25 cellular contexts compared by ENCODE assay signal in genomic region chr3:52788890-52789745, GRCh38. TPM values are rescaled to one million over a fixed set of nuclear protein-coding genes. Genes with fewer than 3 reads are reported as not detected.
A peak's percentile ranks its signal among the peaks of the same experiment; 100 is the strongest.
DNase-seq lines count a peak whose midpoint lies in the region; ATAC-seq, FAIRE-seq and TF ChIP-seq lines count a peak whose summit lies in the region.
"Had no signal": no experiment of that assay in that cellular context is flagged by ENCODE, and none has a peak within 500 bp of the region (broad histone marks: within the 10 kb centered on the region; RNA-seq: fewer than 3 reads in every experiment).

No MANE protein-coding gene starts in this region.

- no peaks in the 10 kb centered on the region for H3K79me2 ChIP-seq in GM23338 (replicated peaks; ENCODE audit: insufficient read depth)

- no peaks in the 10 kb centered on the region for H3K9me3 Mint-ChIP-seq in GM23338

- 83 to 93% (median 86%) methylated on average over 16 of the region's 16 CpGs for WGBS in spleen, 5 donors
- WGBS in esophagus squamous epithelium, 2 donors: 80 to 87% methylated on average over 8 to 13 of the region's 16 CpGs

- intact Hi-C loops in lower lobe of right lung (cut with DNase I): no loop called here
- intact Hi-C loops in spleen (cut with DNase I; ENCODE audit: low total_unique reads): no loop called here
- intact Hi-C loops in esophagus squamous epithelium (cut with DNase I): no loop called here

- H3K4me3 ChIP-seq in GM23338 (no peak overlapping the region), adipocyte (ENCODE audit: low read length) (peak overlapping the region; percentile 73), lower lobe of right lung (no peak overlapping the region), spleen (no peak overlapping the region), esophagus squamous epithelium (no peak overlapping the region)
- H3K4me3 ChIP-seq: Peyer's patch, SJCRH30 had no signal

- 0 out of 2 replicates have a peak overlapping the region, but pooled peaks have one; percentile 52 for H2AFZ ChIP-seq in GM23338

- H3K9ac ChIP-seq in adipocyte (ENCODE audit: low read length): peak overlapping the region; percentile 78

- TF ChIP-seq CTCF in GM23338 (conservative IDR thresholded peaks at IDR 0.05; ENCODE audit: low read depth in 2 of 2): no peak
- TF ChIP-seq CTCF in lower lobe of right lung (IDR thresholded peaks at IDR 0.05): no peak
- TF ChIP-seq CTCF in spleen (IDR thresholded peaks at IDR 0.05 in 8 of 11, conservative IDR thresholded peaks at IDR 0.05 in 3 of 11): no peak
- TF ChIP-seq CTCF in esophagus squamous epithelium (IDR thresholded peaks at IDR 0.05): no peak

- H3F3A ChIP-seq in GM23338 (replicated peaks; ENCODE audit: low read depth): no peaks in the 10 kb centered on the region

- no peaks in the 10 kb centered on the region for H3K27me3 ChIP-seq in GM23338 (ENCODE audit: insufficient read depth)
- peaks cover 8% of the 10 kb centered on the region for H3K27me3 ChIP-seq in adipocyte (replicated peaks; ENCODE audit: control insufficient read depth, insufficient read depth, low read length)
- no peaks in the 10 kb centered on the region for H3K27me3 ChIP-seq in lower lobe of right lung (ENCODE audit: low read depth)
- H3K27me3 ChIP-seq in spleen (replicated peaks in 1 of 7): no peaks in the 10 kb centered on the region
- no peaks in the 10 kb centered on the region for H3K27me3 ChIP-seq in esophagus squamous epithelium
- H3K27me3 ChIP-seq: Peyer's patch, SJCRH30 had no signal

- H3K4me1 ChIP-seq in GM23338 (ENCODE audit: insufficient read depth): no peaks in the 10 kb centered on the region
- H3K4me1 ChIP-seq in adipocyte (ENCODE audit: control insufficient read depth, insufficient read depth, low read length): peaks cover 6% of the 10 kb centered on the region
- H3K4me1 ChIP-seq in lower lobe of right lung: no peaks in the 10 kb centered on the region
- H3K4me1 ChIP-seq in spleen: peaks cover 0 to 9% (median 0%) of the 10 kb centered on the region in 6 donors
- peaks cover 0 to 6% (median 0%) of the 10 kb centered on the region in 3 donors for H3K4me1 ChIP-seq in esophagus squamous epithelium
- H3K4me1 ChIP-seq: Caco-2, Peyer's patch, SJCRH30 had no signal

- DNase-seq in GM23338 (ENCODE audit: low spot score) (no peak), adipocyte (ENCODE audit: low read depth) (no peak), lower lobe of right lung (peak; percentile 6), spleen (peak; percentile 53), esophagus squamous epithelium (lab: John Stamatoyannopoulos, UW) (no peak), retina (no peak), HTR-8/SVneo (ENCODE audit: insufficient read length, low spot score) (no peak)
- DNase-seq: Caco-2; CD4-positive, alpha-beta memory T cell; DMS 273 treated with DMSO at 0.1 percent for 48 hours; DMS79 treated with DMSO at 0.1 percent for 48 hours; GOT3; Kasumi-1; NCI-H1694; NCI-H2081; NCI-H2171; NCI-H345; NCI-H524; NCI-H774; NK-92 treated with Interleukin-12 subunit alpha and Interleukin-12 subunit beta, amount 100 ng/mL, for 24 hours; Peyer's patch; SJCRH30 had no signal

- H3K27ac Mint-ChIP-seq in GM23338: no peak overlapping the region
- H3K27ac Mint-ChIP-seq: CD4-positive, alpha-beta memory T cell had no signal

- H3K36me3 ChIP-seq in GM23338 (ENCODE audit: insufficient read depth) (no peaks in the 10 kb centered on the region), adipocyte (ENCODE audit: control insufficient read depth, insufficient read depth, low read length, severe bottlenecking) (peaks cover 3% of the 10 kb centered on the region), lower lobe of right lung (no peaks in the 10 kb centered on the region), spleen (no peaks in the 10 kb centered on the region), esophagus squamous epithelium (no peaks in the 10 kb centered on the region)
- H3K36me3 ChIP-seq: Peyer's patch, SJCRH30 had no signal

- H3K4me1 Mint-ChIP-seq in GM23338: no peaks in the 10 kb centered on the region; the same call in 2 of the 3 replicates
- H3K4me1 Mint-ChIP-seq: CD4-positive, alpha-beta memory T cell had no signal

- H3K27ac ChIP-seq in GM23338 (ENCODE audit: low read depth) (no peak overlapping the region), lower lobe of right lung (no peak overlapping the region), spleen (no peak overlapping the region), esophagus squamous epithelium (no peak overlapping the region)
- H3K27ac ChIP-seq: Peyer's patch, SJCRH30 had no signal

- no peaks in the 10 kb centered on the region; the same call in 2 of the 3 replicates for H3K36me3 Mint-ChIP-seq in GM23338 (ENCODE audit: low read depth)
- H3K36me3 Mint-ChIP-seq: CD4-positive, alpha-beta memory T cell had no signal

- H3K4me3 Mint-ChIP-seq in GM23338: no peak overlapping the region
- H3K4me3 Mint-ChIP-seq: CD4-positive, alpha-beta memory T cell had no signal

- H3K9me3 ChIP-seq in adipocyte (ENCODE audit: control insufficient read depth, low read length): no peaks in the 10 kb centered on the region
- H3K9me3 ChIP-seq in lower lobe of right lung: no peaks in the 10 kb centered on the region
- H3K9me3 ChIP-seq in spleen: no peaks in the 10 kb centered on the region
- no peaks in the 10 kb centered on the region for H3K9me3 ChIP-seq in esophagus squamous epithelium
- H3K9me3 ChIP-seq: Caco-2, Peyer's patch, SJCRH30 had no signal

- ATAC-seq in GM23338 (no peak), lower lobe of right lung (no peak)

- H3K27me3 Mint-ChIP-seq in GM23338 (ENCODE audit: insufficient read depth, low read depth, poor library complexity): peaks cover 29% of the 10 kb centered on the region

- H4K20me1 ChIP-seq in GM23338 (replicated peaks; ENCODE audit: insufficient read depth): no peaks in the 10 kb centered on the region

- no peak for FAIRE-seq in HTR-8/SVneo (lab: Jason Lieb, UNC)

- H3K9me2 ChIP-seq in GM23338 (ENCODE audit: insufficient read depth): no peaks in the 10 kb centered on the region

- TF ChIP-seq POLR2A in spleen (IDR thresholded peaks at IDR 0.05) (no peak), esophagus squamous epithelium (IDR thresholded peaks at IDR 0.05) (no peak)

- no peak overlapping the region for H3K4me2 ChIP-seq in GM23338

TF ChIP-seq in GM23338, 12 proteins besides CTCF, POLR2A, EP300 and RAD21 (continues in another document):
- no peak for TF ChIP-seq STAT1 (IDR thresholded peaks at IDR 0.05; ENCODE audit: unreplicated experiment)
- TF ChIP-seq EZH2 (IDR thresholded peaks at IDR 0.05; ENCODE audit: low read depth, unreplicated experiment): no peak

RNA-seq across cellular contexts. Expression of gene ITIH3, which starts 5.5 kb away (rescaled TPM):
- total RNA-seq in GM23338 (2014; rRNA removed; shearing (Covaris generic)): 0.31 TPM in 1 of 2 replicates, not detected in the other
- not detected in 2 replicates for polyA plus RNA-seq in GM23338 (2016; fragmentation: Nextera tagmentation; extraction: Ambion mirVana)
- total RNA-seq in lower lobe of right lung: 4.5 TPM
- total RNA-seq in spleen: 10 to 100 TPM in 6 of 7 donors, 1 to 10 TPM in 1; 8.0 to 53.7 (median 17.6) TPM
- 10 to 100 TPM; 12.4 to 44.4 (median 15.2) TPM for polyA plus RNA-seq in spleen
- total RNA-seq in esophagus squamous epithelium: 1 to 10 TPM in 2 of 4 donors, under 1 TPM in 1, not detected in 1; 0.26 to 3.7 (median 1.3) TPM
- total RNA-seq: A673; CD4-positive, alpha-beta memory T cell; MCF 10A; SJCRH30 had no signal
- polyA plus RNA-seq: CD4-positive, alpha-beta memory T cell had no signal

RNA-seq across cellular contexts. Expression of gene ITIH1, which starts 11.7 kb away (rescaled TPM):
- total RNA-seq in GM23338 (2014; rRNA removed; shearing (Covaris generic)): not detected in 2 replicates
- not detected in 2 replicates for polyA plus RNA-seq in GM23338 (2016; fragmentation: Nextera tagmentation; extraction: Ambion mirVana)
- total RNA-seq in lower lobe of right lung: not detected
- 1 to 10 TPM in 4 of 7 donors, under 1 TPM in 3; 0.65 to 4.0 (median 1.5) TPM for total RNA-seq in spleen
- 10 to 100 TPM in 1 of 3 donors, 1 to 10 TPM in 2; 4.4 to 11.4 (median 5.9) TPM for polyA plus RNA-seq in spleen
- total RNA-seq in esophagus squamous epithelium: not detected
- total RNA-seq: A673; Caco-2; CD4-positive, alpha-beta memory T cell; MCF 10A; Peyer's patch had no signal
- polyA plus RNA-seq: BJ; CD4-positive, alpha-beta memory T cell had no signal

RNA-seq across cellular contexts. Expression of gene NEK4, which starts 18.4 kb away (rescaled TPM):
- 26.1 and 42.7 TPM in 2 replicates for total RNA-seq in GM23338 (2014; rRNA removed; shearing (Covaris generic))
- polyA plus RNA-seq in GM23338 (2016; fragmentation: Nextera tagmentation; extraction: Ambion mirVana) (8.6 and 9.0 TPM in 2 replicates), spleen (1 to 10 TPM; 3.2 to 5.5 (median 4.9) TPM)
- total RNA-seq in lower lobe of right lung (25.1 TPM), spleen (10 to 100 TPM; 17.4 to 28.0 (median 26.3) TPM), esophagus squamous epithelium (10 to 100 TPM in 3 of 4 donors, 1 to 10 TPM in 1; 8.0 to 16.6 (median 14.6) TPM)

RNA-seq across cellular contexts. Expression of gene ITIH4, which starts 41.4 kb away (rescaled TPM):
- total RNA-seq in GM23338 (2014; rRNA removed; shearing (Covaris generic)): 1.4 and 6.4 TPM in 2 replicates
- polyA plus RNA-seq in GM23338 (2016; fragmentation: Nextera tagmentation; extraction: Ambion mirVana) (0.82 and 0.89 TPM in 2 replicates), spleen (10 to 100 TPM; 10.4 to 54.2 (median 30.3) TPM)
- total RNA-seq in lower lobe of right lung (23.7 TPM), spleen (10 to 100 TPM in 6 of 7 donors, 1 to 10 TPM in 1; 9.9 to 27.4 (median 20.1) TPM), esophagus squamous epithelium (1 to 10 TPM in 3 of 4 donors, under 1 TPM in 1; 0.22 to 2.3 (median 1.5) TPM)
- total RNA-seq: SJCRH30 had no signal

RNA-seq across cellular contexts. Expression of gene MUSTN1, which starts 45.7 kb away (rescaled TPM):
- 1.4 TPM in 1 of 2 replicates, not detected in the other for total RNA-seq in GM23338 (2014; rRNA removed; shearing (Covaris generic))
- polyA plus RNA-seq in GM23338 (2016; fragmentation: Nextera tagmentation; extraction: Ambion mirVana): 0.40 and 1.2 TPM in 2 replicates
- 7.3 TPM for total RNA-seq in lower lobe of right lung
- total RNA-seq in spleen: 1 to 10 TPM in 5 of 7 donors, not detected in 2; 2.5 to 6.8 (median 3.4) TPM
- polyA plus RNA-seq in spleen: 10 to 100 TPM; 10.0 to 17.8 (median 16.1) TPM
- 10 to 100 TPM in 1 of 4 donors, 1 to 10 TPM in 2, not detected in 1; 4.2 to 15.7 (median 5.7) TPM for total RNA-seq in esophagus squamous epithelium
- total RNA-seq: A673, MCF 10A had no signal
- polyA plus RNA-seq: BJ; CD4-positive, alpha-beta memory T cell had no signal

Comparison
In these comparisons a context has a peak if more than half of its experiments do, and no peak if none do; other contexts are left out.
1. DNase-seq: peak in lower lobe of right lung (single experiment) and spleen (single experiment); none in GM23338 (single experiment), adipocyte (single experiment), esophagus squamous epithelium (single experiment), retina (single experiment) and HTR-8/SVneo (single experiment).